In genomic region chr13:51500687-51501086, GRCh38 we compare ENCODE assay signal across 25 cellular contexts. TPM values are rescaled to one million over a fixed set of nuclear protein-coding genes. Genes with fewer than 3 reads are reported as not detected.
A peak's percentile ranks its signal among the peaks of the same experiment; 100 is the strongest.
DNase-seq lines count a peak whose midpoint lies in the region; ATAC-seq and TF ChIP-seq lines count a peak whose summit lies in the region.
"Had no signal": no experiment of that assay in that cellular context is flagged by ENCODE, and none has a peak within 500 bp of the region (broad histone marks: within the 10 kb centered on the region; RNA-seq: fewer than 3 reads in every experiment).

No MANE protein-coding gene starts in this region.

- DNase-seq in Right ventricle myocardium inferior (ENCODE audit: missing footprints): no peak
- no peak for DNase-seq in right atrium auricular region (ENCODE audit: low spot score)
- peak; percentile 2 for DNase-seq in CD1c-positive myeloid dendritic cell (ENCODE audit: extremely low spot score)
- DNase-seq in SK-N-MC (ENCODE audit: low read depth, low spot score): peak; percentile 68
- DNase-seq in fibroblast of gingiva (ENCODE audit: low read depth): peak; percentile 53
- no peak for DNase-seq in superior temporal gyrus (ENCODE audit: extremely low spot score)
- no peak for DNase-seq in NCI-H2196 (lab: John Stamatoyannopoulos, UW; ENCODE audit: unreplicated experiment)
- DNase-seq: AML-193; Caco-2; CD8-positive, alpha-beta T cell; DMS 273 treated with DMSO at 0.1 percent for 48 hours; DMS79 treated with DMSO at 0.1 percent for 48 hours; GF-D8; KG1; MM.1S; NCI-H2029; NCI-H226; NCI-H510A; NCI-H69; SIG-M5; SK-N-SH had no signal

- no peaks in the 10 kb centered on the region for H3K27me3 ChIP-seq in right atrium auricular region
- H3K27me3 ChIP-seq: BLaER1 treated with 17β-estradiol and CSF1 and Interleukin-3, amounts not matched to agents 10 nM and 100 nM had no signal

- no peak for TF ChIP-seq CTCF in right atrium auricular region (IDR thresholded peaks at IDR 0.05)

- ATAC-seq in Right ventricle myocardium inferior (peak; percentile 60), HG03460 (IDR thresholded peaks at IDR 0.05; ENCODE audit: unreplicated experiment) (no peak)
- ATAC-seq: CD8-positive, alpha-beta T cell; Panc1 had no signal

- intact Hi-C loops in Right ventricle myocardium inferior (cut with DNase I): no loop called here

- H3K27ac ChIP-seq in right atrium auricular region: no peak overlapping the region
- H3K27ac ChIP-seq in SK-N-MC: peak overlapping the region; percentile 99
- H3K27ac ChIP-seq: BLaER1 treated with 17β-estradiol and CSF1 and Interleukin-3, amounts not matched to agents 10 nM and 100 nM; RWPE1 had no signal

- H3K36me3 ChIP-seq in right atrium auricular region: no peaks in the 10 kb centered on the region
- H3K36me3 ChIP-seq in SK-N-MC (ENCODE audit: insufficient read depth, low read length): no peaks in the 10 kb centered on the region
- H3K36me3 ChIP-seq: BLaER1 treated with 17β-estradiol and CSF1 and Interleukin-3, amounts not matched to agents 10 nM and 100 nM had no signal

- H3K4me3 ChIP-seq in right atrium auricular region: no peak overlapping the region
- H3K4me3 ChIP-seq in SK-N-MC: peak overlapping the region; percentile 49
- H3K4me3 ChIP-seq: BLaER1 treated with 17β-estradiol and CSF1 and Interleukin-3, amounts not matched to agents 10 nM and 100 nM had no signal

- no peaks in the 10 kb centered on the region for H3K9me3 ChIP-seq in right atrium auricular region
- H3K9me3 ChIP-seq in SK-N-MC (ENCODE audit: low read depth, low read length): no peaks in the 10 kb centered on the region
- H3K9me3 ChIP-seq: Caco-2, SK-N-SH had no signal

- H3K9ac ChIP-seq in SK-N-MC (ENCODE audit: insufficient read length): peak overlapping the region; percentile 61
- H3K9ac ChIP-seq: BLaER1 treated with 17β-estradiol and CSF1 and Interleukin-3, amounts not matched to agents 10 nM and 100 nM; SK-N-SH had no signal

- no peaks in the 10 kb centered on the region for H3K4me1 ChIP-seq in right atrium auricular region
- H3K4me1 ChIP-seq: Caco-2 had no signal

RNA-seq across cellular contexts. Expression of gene INTS6, which starts 47.9 kb away (rescaled TPM):
- total RNA-seq in Right ventricle myocardium inferior (22.7 TPM), right atrium auricular region (10 to 100 TPM; 18.7 to 27.6 TPM)

Comparison
In these comparisons a context has a peak if more than half of its experiments do, and no peak if none do; other contexts are left out.
1. DNase-seq: peak in CD1c-positive myeloid dendritic cell (single experiment), SK-N-MC (single experiment) and fibroblast of gingiva (single experiment); none in Right ventricle myocardium inferior (single experiment), right atrium auricular region (single experiment), superior temporal gyrus (single experiment) and NCI-H2196 (single experiment).